In genomic region chr10:25778646-25779045, GRCh38 we compare ENCODE assay signal across 18 cellular contexts.
A peak's percentile ranks its signal among the peaks of the same experiment; 100 is the strongest.
DNase-seq lines count a peak whose midpoint lies in the region; ATAC-seq, FAIRE-seq and TF ChIP-seq lines count a peak whose summit lies in the region.
"Had no signal": no experiment of that assay in that cellular context is flagged by ENCODE, and none has a peak within 500 bp of the region (broad histone marks: within the 10 kb centered on the region; RNA-seq: fewer than 3 reads in every experiment).

No MANE protein-coding gene starts in this region.

- FAIRE-seq in GM12891 (lab: Jason Lieb, UNC) (peak; percentile 20), bronchial epithelial cell (lab: Jason Lieb, UNC) (peak; percentile 18)
- FAIRE-seq: A549, D721Med, G401.6, GM12892, GM18507 had no signal

- TF ChIP-seq POLR2A in GM12891 (IDR thresholded peaks at IDR 0.05; ENCODE audit: low read depth, low read length) = no peak

- DNase-seq in GM12891 (ENCODE audit: insufficient read length, low spot score) = no peak
- no peak for DNase-seq in bronchial epithelial cell (ENCODE audit: low read depth)
- peak; percentile 13 for DNase-seq in retina
- DNase-seq: AML-193; Caco-2; Calu3; CD4-positive, alpha-beta T cell; CD8-positive, alpha-beta T cell; DMS79 treated with DMSO at 0.1 percent for 48 hours; GF-D8 had no signal

- no peak for TF ChIP-seq CTCF in bronchial epithelial cell (IDR thresholded peaks at IDR 0.05; ENCODE audit: insufficient read depth, low read length, severe bottlenecking)

- H3K36me3 ChIP-seq in bronchial epithelial cell (ENCODE audit: control insufficient read depth, insufficient read depth, low read length) = no peaks in the 10 kb centered on the region
- H3K36me3 ChIP-seq: BLaER1 treated with 17β-estradiol and CSF1 and Interleukin-3, amounts not matched to agents 10 nM and 100 nM had no signal

- H3K4me3 ChIP-seq in bronchial epithelial cell (ENCODE audit: low read depth, low read length) = no peak overlapping the region
- H3K4me3 ChIP-seq: A549; BLaER1 treated with 17β-estradiol and CSF1 and Interleukin-3, amounts not matched to agents 10 nM and 100 nM had no signal

- no peaks in the 10 kb centered on the region for H3K27me3 ChIP-seq in bronchial epithelial cell (ENCODE audit: control insufficient read depth, insufficient read depth, low read length)
- H3K27me3 ChIP-seq: BLaER1 treated with 17β-estradiol and CSF1 and Interleukin-3, amounts not matched to agents 10 nM and 100 nM had no signal

- ATAC-seq in GM18870 (IDR thresholded peaks at IDR 0.05; ENCODE audit: unreplicated experiment) (no peak), HG03135 (IDR thresholded peaks at IDR 0.05; ENCODE audit: unreplicated experiment) (no peak)
- ATAC-seq: A549; CD8-positive, alpha-beta T cell had no signal

TF ChIP-seq in GM12891, 5 proteins besides CTCF, POLR2A, EP300 and RAD21:
- TF ChIP-seq POU2F2 (IDR thresholded peaks at IDR 0.05; ENCODE audit: low read depth, low read length) (no peak), POLR2AphosphoS5 (IDR thresholded peaks at IDR 0.05; ENCODE audit: low read depth, low read length) (no peak), TAF1 (IDR thresholded peaks at IDR 0.05; ENCODE audit: low read depth, low read length) (no peak), PAX5 (IDR thresholded peaks at IDR 0.05; ENCODE audit: insufficient read depth, low read length, severe bottlenecking) (no peak), SPI1 (IDR thresholded peaks at IDR 0.05; ENCODE audit: low read depth, low read length) (no peak)
